In genomic region chr1:101410048-101410878, GRCh38 we compare ENCODE assay signal across 10 cellular contexts.
DNase-seq lines count a peak whose midpoint lies in the region; ATAC-seq and TF ChIP-seq lines count a peak whose summit lies in the region.
"Had no signal": no experiment of that assay in that cellular context is flagged by ENCODE, and none has a peak within 500 bp of the region (broad histone marks: within the 10 kb centered on the region; RNA-seq: fewer than 3 reads in every experiment).

No MANE protein-coding gene starts in this region.

- no peaks in the 10 kb centered on the region for H3K79me2 ChIP-seq in mesendoderm (ENCODE audit: control insufficient read depth, insufficient read depth, low read length)

- H3K27ac ChIP-seq in mesendoderm (ENCODE audit: low read depth, low read length) (no peak overlapping the region), heart left ventricle (no peak overlapping the region), transverse colon (no peak overlapping the region)
- H3K27ac ChIP-seq: epithelial cell of prostate had no signal

- peak; percentile 33 for ATAC-seq in GM18519 (IDR thresholded peaks at IDR 0.05; ENCODE audit: low FRiP score, unreplicated experiment)
- peak; percentile 44 for ATAC-seq in GM21423 (IDR thresholded peaks at IDR 0.05; ENCODE audit: unreplicated experiment)
- ATAC-seq in HG03196 (IDR thresholded peaks at IDR 0.05; ENCODE audit: unreplicated experiment) = peak; percentile 54
- no peak for ATAC-seq in heart left ventricle

- H3K79me1 ChIP-seq in mesendoderm (ENCODE audit: low read length) = no peaks in the 10 kb centered on the region

- no peak overlapping the region for H4K8ac ChIP-seq in mesendoderm (ENCODE audit: low read depth, low read length)

- H3K27me3 ChIP-seq in mesendoderm (ENCODE audit: insufficient read depth, low read length, poor library complexity) (no peaks in the 10 kb centered on the region), heart left ventricle (peaks cover 0 to 4% (median 0%) of the 10 kb centered on the region in 9 donors), transverse colon (no peaks in the 10 kb centered on the region)

- H3K23ac ChIP-seq in mesendoderm (ENCODE audit: low read length) = no peak overlapping the region

- intact Hi-C loops in heart left ventricle (cut with DNase I) = no loop called here
- intact Hi-C loops in transverse colon (cut with DNase I; ENCODE audit: low total_unique reads) = no loop called here

- WGBS in mesendoderm (ENCODE audit: extremely low coverage, insufficient coverage, low lambda C conversion rate) = no CpG with 5 or more reads among the region's 3 CpGs
- WGBS in heart left ventricle, 4 donors = 19 to 40% (median 29%) methylated on average over 3 of the region's 3 CpGs
- WGBS in transverse colon (ENCODE audit: low coverage in 1 of 2), 2 donors = 38% methylated on average over 3 of the region's 3 CpGs; no CpG with 5 or more reads in 1 of the 2 donors

- peaks cover 0 to 9% (median 0%) of the 10 kb centered on the region in 12 donors for H3K9me3 ChIP-seq in heart left ventricle
- H3K9me3 ChIP-seq in transverse colon = no peaks in the 10 kb centered on the region

- no peak overlapping the region for H2AK5ac ChIP-seq in mesendoderm (ENCODE audit: low read length)

- H2BK120ac ChIP-seq in mesendoderm (ENCODE audit: low read depth, low read length) = no peak overlapping the region

- TF ChIP-seq CTCF in heart left ventricle (IDR thresholded peaks at IDR 0.05) (no peak), transverse colon (IDR thresholded peaks at IDR 0.05) (no peak)

- no peak overlapping the region for H4K5ac ChIP-seq in mesendoderm (ENCODE audit: low read length)

- H3K4me3 ChIP-seq in mesendoderm (ENCODE audit: low read length) (no peak overlapping the region), heart left ventricle (no peak overlapping the region), transverse colon (no peak overlapping the region)

- H2BK15ac ChIP-seq in mesendoderm (replicated peaks; ENCODE audit: low read depth) = no peak overlapping the region

- H3K4me1 ChIP-seq in mesendoderm (ENCODE audit: control insufficient read depth, low read depth, low read length) = no peaks in the 10 kb centered on the region
- H3K4me1 ChIP-seq in heart left ventricle = no peaks in the 10 kb centered on the region
- H3K4me1 ChIP-seq in transverse colon = no peaks in the 10 kb centered on the region

- H3K4ac ChIP-seq in mesendoderm (ENCODE audit: low read depth, low read length) = no peak overlapping the region

- in situ Hi-C loops in transverse colon (cut with MboI; ENCODE audit: low pct_ligation_motif_present in 1 of 4, low pct_unique_long_range_greater_than_20kb in 1 of 4, low sequenced_read_pairs in 3 of 4) = no loop called here

- H3K4me2 ChIP-seq in mesendoderm (ENCODE audit: low read length) = no peak overlapping the region

- DNase-seq in mesendoderm (peak; percentile 9), SHP77 treated with DMSO at 0.1 percent for 48 hours (lab: John Stamatoyannopoulos, UW) (no peak), DMS53 (lab: John Stamatoyannopoulos, UW) (no peak), heart left ventricle (no peak), transverse colon (no peak)
- DNase-seq: GDM1 had no signal

- no peak overlapping the region for H3K18ac ChIP-seq in mesendoderm (ENCODE audit: low read length)

- no peak overlapping the region for H3K9ac ChIP-seq in mesendoderm (ENCODE audit: low read length)

- TF ChIP-seq POLR2A in heart left ventricle (IDR thresholded peaks at IDR 0.05) (no peak), transverse colon (IDR thresholded peaks at IDR 0.05) (no peak)

- H2BK5ac ChIP-seq in mesendoderm (ENCODE audit: low read length) = no peak overlapping the region

- H3K36me3 ChIP-seq in mesendoderm (ENCODE audit: control insufficient read depth, insufficient read depth, low read length) (no peaks in the 10 kb centered on the region), heart left ventricle (no peaks in the 10 kb centered on the region), transverse colon (no peaks in the 10 kb centered on the region)

- TF ChIP-seq EP300 in transverse colon (IDR thresholded peaks at IDR 0.05; ENCODE audit: low read depth) = no peak

- no peak overlapping the region for H3K56ac ChIP-seq in mesendoderm (ENCODE audit: low read length)

Comparison
In these comparisons a context has a peak if more than half of its experiments do, and no peak if none do; other contexts are left out.
1. ATAC-seq: peak in GM18519 (single experiment), GM21423 (single experiment) and HG03196 (single experiment); none in heart left ventricle (0 of 4).